Comparison of ENCODE assay signal across 23 cellular contexts in genomic region chr1:112257043-112257835, GRCh38.
"Had no signal": no experiment of that assay in that cellular context is flagged by ENCODE, and none has a peak within 500 bp of the region (broad histone marks: within the 10 kb centered on the region; RNA-seq: fewer than 3 reads in every experiment).

No MANE protein-coding gene starts in this region.

- H3K9me3 ChIP-seq: colonic mucosa, heart left ventricle, tibial nerve had no signal

- H3K4me1 ChIP-seq: colonic mucosa, tibial nerve had no signal

- H3K36me3 ChIP-seq: colonic mucosa, heart left ventricle, neural progenitor cell, tibial nerve had no signal

- H3K4me2 ChIP-seq: neural progenitor cell had no signal

- H2AFZ ChIP-seq: neural progenitor cell had no signal

- H3K9ac ChIP-seq: neural progenitor cell had no signal

- H3K27me3 ChIP-seq: colonic mucosa, heart left ventricle, neural progenitor cell, tibial nerve had no signal

- H3K4me3 ChIP-seq: colonic mucosa, dorsolateral prefrontal cortex, heart left ventricle, neural progenitor cell, tibial nerve had no signal

- ATAC-seq: effector memory CD8-positive, alpha-beta T cell; natural killer cell had no signal

- DNase-seq: activated CD4-positive, alpha-beta T cell treated with anti-CD3 and anti-CD28 coated beads for 4 hours; activated CD4-positive, alpha-beta T cell treated with anti-CD3 and anti-CD28 coated beads, Interleukin-2, amount 50 U/mL, for 4 hours; activated effector memory CD4-positive, alpha-beta T cell treated with Interleukin-2 at 50 U/mL for 16 hours; activated naive CD4-positive, alpha-beta T cell treated with Interleukin-2 at 50 U/mL for 16 hours; anterior cingulate cortex; colonic mucosa; dorsolateral prefrontal cortex; effector memory CD8-positive, alpha-beta T cell; erythroblast; foreskin fibroblast; heart left ventricle; hypothalamus; kidney glomerular epithelial cell; left ventricle myocardium superior; natural killer cell; occipital lobe; posterior cingulate gyrus; right cardiac atrium; stimulated activated CD4-positive, alpha-beta T cell treated with anti-CD3 and anti-CD28 coated beads, Interleukin-2, amount 100 ng/mL, for 48 hours; stimulated activated naive CD4-positive, alpha-beta T cell treated with Interleukin-2 at 50 U/mL for 16 hours had no signal

- H3K27ac ChIP-seq: colonic mucosa, neural progenitor cell, tibial nerve, VCaP had no signal
